In genomic region chr1:95145493-95145892, GRCh38 we compare ENCODE assay signal across 21 cellular contexts. TPM values are rescaled to one million over a fixed set of nuclear protein-coding genes. Genes with fewer than 3 reads are reported as not detected.
"Had no signal": no experiment of that assay in that cellular context is flagged by ENCODE, and none has a peak within 500 bp of the region (broad histone marks: within the 10 kb centered on the region; RNA-seq: fewer than 3 reads in every experiment).

No MANE protein-coding gene starts in this region.

- H3K4me3 ChIP-seq: dorsolateral prefrontal cortex, left ventricle myocardium inferior, mucosa of descending colon, ovary, psoas muscle, thoracic aorta, upper lobe of left lung had no signal

- H3K36me3 Mint-ChIP-seq: activated naive CD4-positive, alpha-beta T cell treated with anti-CD3 and anti-CD28 coated beads, Interleukin-2, amount 10 ng/mL, durations not matched to agents 7 days and 5 days; brain; immature natural killer cell; naive thymus-derived CD8-positive, alpha-beta T cell had no signal

- H3K27ac Mint-ChIP-seq: activated CD4-positive, alpha-beta T cell treated with anti-CD3 and anti-CD28 coated beads, Interleukin-2, amount 10 ng/mL, durations not matched to agents 7 days and 5 days; activated CD8-positive, alpha-beta T cell treated with anti-CD3 and anti-CD28 coated beads, Interleukin-2, amount 10 ng/mL, durations not matched to agents 7 days and 5 days; activated naive CD4-positive, alpha-beta T cell treated with anti-CD3 and anti-CD28 coated beads, Interleukin-2, amount 10 ng/mL, durations not matched to agents 7 days and 5 days; activated naive CD8-positive, alpha-beta T cell treated with anti-CD3 and anti-CD28 coated beads, Interleukin-2, amount 50 U/mL, for 24 hours; activated T-cell treated with anti-CD3 and anti-CD28 coated beads, Interleukin-2, amount 50 U/mL, for 24 hours; brain; immature natural killer cell; naive thymus-derived CD8-positive, alpha-beta T cell had no signal

- H3K4me1 ChIP-seq: left ventricle myocardium inferior, psoas muscle, upper lobe of left lung had no signal

- H3K4me1 Mint-ChIP-seq: activated CD4-positive, alpha-beta T cell treated with anti-CD3 and anti-CD28 coated beads, Interleukin-2, amount 10 ng/mL, durations not matched to agents 7 days and 5 days; activated naive CD4-positive, alpha-beta T cell treated with anti-CD3 and anti-CD28 coated beads, Interleukin-2, amount 10 ng/mL, durations not matched to agents 7 days and 5 days; immature natural killer cell had no signal

- H3K27me3 ChIP-seq: dorsolateral prefrontal cortex, ovary, upper lobe of left lung had no signal

- H3K9me3 ChIP-seq: left ventricle myocardium inferior, mucosa of descending colon, ovary, psoas muscle, thoracic aorta, upper lobe of left lung had no signal

- H3K27ac ChIP-seq: dorsolateral prefrontal cortex, left ventricle myocardium inferior, ovary, psoas muscle, thoracic aorta, upper lobe of left lung had no signal

- H3K9me3 Mint-ChIP-seq: activated CD4-positive, alpha-beta T cell treated with anti-CD3 and anti-CD28 coated beads, Interleukin-2, amount 10 ng/mL, durations not matched to agents 7 days and 5 days; activated naive CD4-positive, alpha-beta T cell treated with anti-CD3 and anti-CD28 coated beads, Interleukin-2, amount 10 ng/mL, durations not matched to agents 7 days and 5 days; activated naive CD8-positive, alpha-beta T cell treated with anti-CD3 and anti-CD28 coated beads, Interleukin-2, amount 50 U/mL, for 24 hours; activated T-cell treated with anti-CD3 and anti-CD28 coated beads, Interleukin-2, amount 50 U/mL, for 24 hours; brain; immature natural killer cell; naive thymus-derived CD8-positive, alpha-beta T cell had no signal

- DNase-seq: activated CD4-positive, alpha-beta T cell treated with anti-CD3 and anti-CD28 coated beads, Interleukin-2, amount 10 ng/mL, durations not matched to agents 7 days and 5 days; activated CD8-positive, alpha-beta T cell treated with anti-CD3 and anti-CD28 coated beads, Interleukin-2, amount 10 ng/mL, durations not matched to agents 7 days and 5 days; activated naive CD4-positive, alpha-beta T cell treated with anti-CD3 and anti-CD28 coated beads, Interleukin-2, amount 10 ng/mL, durations not matched to agents 7 days and 5 days; activated naive CD8-positive, alpha-beta T cell treated with anti-CD3 and anti-CD28 coated beads, Interleukin-2, amount 50 U/mL, for 24 hours; activated T-cell treated with anti-CD3 and anti-CD28 coated beads, Interleukin-2, amount 50 U/mL, for 24 hours; anterior cingulate cortex; central memory CD4-positive, alpha-beta T cell; dorsolateral prefrontal cortex; immature natural killer cell; kidney glomerular epithelial cell; left ventricle myocardium inferior; mucosa of descending colon; naive thymus-derived CD8-positive, alpha-beta T cell; ovary; psoas muscle; right cardiac atrium; stimulated activated CD4-positive, alpha-beta T cell treated with anti-CD3 and anti-CD28 coated beads, Interleukin-2, amount 100 ng/mL, for 24 hours; upper lobe of left lung had no signal

- ATAC-seq: activated CD4-positive, CD25-positive, alpha-beta regulatory T cell treated with anti-CD3 and anti-CD28 coated beads, Interleukin-2, amount 50 U/mL, for 24 hours; activated CD8-positive, alpha-beta T cell treated with anti-CD3 and anti-CD28 coated beads, Interleukin-2, amount 10 ng/mL, durations not matched to agents 7 days and 5 days; activated naive CD8-positive, alpha-beta T cell treated with anti-CD3 and anti-CD28 coated beads, Interleukin-2, amount 50 U/mL, for 24 hours; mucosa of descending colon; naive thymus-derived CD8-positive, alpha-beta T cell; psoas muscle; right cardiac atrium had no signal

- H3K4me3 Mint-ChIP-seq: activated CD4-positive, alpha-beta T cell treated with anti-CD3 and anti-CD28 coated beads, Interleukin-2, amount 10 ng/mL, durations not matched to agents 7 days and 5 days; activated CD8-positive, alpha-beta T cell treated with anti-CD3 and anti-CD28 coated beads, Interleukin-2, amount 10 ng/mL, durations not matched to agents 7 days and 5 days; activated naive CD4-positive, alpha-beta T cell treated with anti-CD3 and anti-CD28 coated beads, Interleukin-2, amount 10 ng/mL, durations not matched to agents 7 days and 5 days; activated naive CD8-positive, alpha-beta T cell treated with anti-CD3 and anti-CD28 coated beads, Interleukin-2, amount 50 U/mL, for 24 hours; activated T-cell treated with anti-CD3 and anti-CD28 coated beads, Interleukin-2, amount 50 U/mL, for 24 hours; brain; immature natural killer cell; naive thymus-derived CD8-positive, alpha-beta T cell had no signal

- H3K36me3 ChIP-seq: ovary, upper lobe of left lung had no signal

- H3K27me3 Mint-ChIP-seq: activated CD4-positive, alpha-beta T cell treated with anti-CD3 and anti-CD28 coated beads, Interleukin-2, amount 10 ng/mL, durations not matched to agents 7 days and 5 days; activated naive CD4-positive, alpha-beta T cell treated with anti-CD3 and anti-CD28 coated beads, Interleukin-2, amount 10 ng/mL, durations not matched to agents 7 days and 5 days; activated naive CD8-positive, alpha-beta T cell treated with anti-CD3 and anti-CD28 coated beads, Interleukin-2, amount 50 U/mL, for 24 hours; activated T-cell treated with anti-CD3 and anti-CD28 coated beads, Interleukin-2, amount 50 U/mL, for 24 hours had no signal

RNA-seq across cellular contexts. Expression of gene TLCD4, which starts 28.3 kb away (rescaled TPM):
- total RNA-seq: activated CD8-positive, alpha-beta T cell treated with anti-CD3 and anti-CD28 coated beads, Interleukin-2, amount 10 ng/mL, durations not matched to agents 7 days and 5 days had no signal
- polyA plus RNA-seq: immature natural killer cell; naive thymus-derived CD8-positive, alpha-beta T cell had no signal
